13 cellular contexts compared by ENCODE assay signal in the genomic region with DNA sequence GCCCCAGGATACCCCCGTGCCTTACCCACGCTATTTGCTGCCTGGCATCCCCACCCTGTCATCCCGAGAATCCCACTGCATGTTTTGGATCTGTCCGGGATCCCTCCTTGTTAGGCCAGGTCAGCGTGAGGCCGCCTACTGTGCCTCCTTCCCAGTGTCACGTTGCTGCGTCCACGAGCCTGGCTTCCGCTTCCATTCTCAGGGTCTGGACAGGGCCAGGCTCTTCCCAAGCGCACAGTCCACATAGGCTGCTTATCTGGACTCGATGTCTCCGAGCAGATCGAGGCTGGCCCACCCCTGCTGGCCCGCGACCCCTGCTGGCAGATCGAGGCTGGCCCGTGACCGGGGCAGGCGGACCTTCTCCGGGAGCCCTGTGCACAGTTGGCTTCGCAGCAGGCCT. TPM values are rescaled to one million over a fixed set of nuclear protein-coding genes. Genes with fewer than 3 reads are reported as not detected.
DNase-seq lines count a peak whose midpoint lies in the region; ATAC-seq and TF ChIP-seq lines count a peak whose summit lies in the region.
"Had no signal": no experiment of that assay in that cellular context is flagged by ENCODE, and none has a peak within 500 bp of the region (broad histone marks: within the 10 kb centered on the region; RNA-seq: fewer than 3 reads in every experiment).

No MANE protein-coding gene starts in this region.

- TF ChIP-seq CTCF in brain (conservative IDR thresholded peaks at IDR 0.05) (no peak), osteocyte (IDR thresholded peaks at IDR 0.05) (no peak), Caco-2 (IDR thresholded peaks at IDR 0.05; ENCODE audit: insufficient read depth in 1 of 2, low read depth in 1 of 2, low read length in 1 of 2, severe bottlenecking in 1 of 2, unreplicated experiment in 1 of 2) (no peak)

- H3K4me3 ChIP-seq in H7 (ENCODE audit: insufficient read depth, low read depth, low read length) (no peak overlapping the region), Caco-2 (ENCODE audit: low read depth, low read length) (no peak overlapping the region)
- H3K4me3 ChIP-seq: K562 had no signal

- peak; percentile 83 for DNase-seq in H7
- peak; percentile 75 for DNase-seq in islet precursor cell
- DNase-seq in posterior vena cava (ENCODE audit: low spot score) = peak; percentile 82
- no peak for DNase-seq in osteocyte (ENCODE audit: extremely low spot score, unreplicated experiment)
- DNase-seq in Caco-2 = no peak
- no peak for DNase-seq in kidney glomerular epithelial cell (lab: John Stamatoyannopoulos, UW)
- DNase-seq: COR-L47, NCI-H146, NCI-H2107 had no signal

- H3K9me3 Mint-ChIP-seq in brain (peaks cover 4 to 30% (median 10%) of the 10 kb centered on the region in 5 experiments), osteocyte (ENCODE audit: unreplicated experiment) (no peaks in the 10 kb centered on the region), Caco-2 (ENCODE audit: unreplicated experiment) (no peaks in the 10 kb centered on the region)

- H3K4me3 Mint-ChIP-seq in brain = no peak overlapping the region
- H3K4me3 Mint-ChIP-seq in osteocyte (ENCODE audit: unreplicated experiment) = no peak overlapping the region
- no peak overlapping the region for H3K4me3 Mint-ChIP-seq in Caco-2 (ENCODE audit: unreplicated experiment)
- H3K4me3 Mint-ChIP-seq: CD14-positive monocyte had no signal

- H3K27me3 ChIP-seq in H7 (ENCODE audit: control insufficient read depth, insufficient read depth, low read length) (peaks cover 23% of the 10 kb centered on the region; the same call in 1 of the 2 replicates), Caco-2 (replicated peaks; ENCODE audit: control insufficient read depth, insufficient read depth, low read length) (no peaks in the 10 kb centered on the region)

- no TSS peak for BruUV-seq in Caco-2 (replicated peaks; lab: Mats Ljungman, UMichigan)

- H3K36me3 ChIP-seq in H7 (replicated peaks; ENCODE audit: control insufficient read depth, insufficient read depth, low read length) (no peaks in the 10 kb centered on the region), Caco-2 (ENCODE audit: control insufficient read depth, insufficient read depth, low read length) (peaks cover 1% of the 10 kb centered on the region; the same call in 1 of the 2 replicates)

- H3K4me1 ChIP-seq in Caco-2 = peaks cover 11% of the 10 kb centered on the region

- peaks cover 50% of the 10 kb centered on the region for H3K36me3 Mint-ChIP-seq in brain
- peaks cover 12% of the 10 kb centered on the region for H3K36me3 Mint-ChIP-seq in osteocyte (ENCODE audit: unreplicated experiment)
- peaks cover 28% of the 10 kb centered on the region for H3K36me3 Mint-ChIP-seq in Caco-2 (ENCODE audit: insufficient read depth, unreplicated experiment)

- H3K27me3 Mint-ChIP-seq in brain (no peaks in the 10 kb centered on the region), osteocyte (ENCODE audit: unreplicated experiment) (no peaks in the 10 kb centered on the region), Caco-2 (ENCODE audit: insufficient read depth, unreplicated experiment) (no peaks in the 10 kb centered on the region)

- H3K27ac Mint-ChIP-seq in brain = peak overlapping the region in 4 of 5 experiments; percentile 53 to 82 (median 77)
- no peak overlapping the region for H3K27ac Mint-ChIP-seq in osteocyte (ENCODE audit: unreplicated experiment)
- no peak overlapping the region for H3K27ac Mint-ChIP-seq in Caco-2 (ENCODE audit: unreplicated experiment)

- H3K9me3 ChIP-seq in Caco-2 = no peaks in the 10 kb centered on the region

- POLR2A ChIA-PET in Caco-2 (lab: Charles Lee) = no interaction called here

- CTCF ChIA-PET in Caco-2 (lab: Charles Lee) = no interaction called here

- no peak for ATAC-seq in GM19452 (IDR thresholded peaks at IDR 0.05; ENCODE audit: unreplicated experiment)
- ATAC-seq: K562 had no signal

- intact Hi-C loops in posterior vena cava (cut with DNase I) (no loop called here), Caco-2 (cut with micrococcal nuclease; ENCODE audit: unreplicated experiment) (no loop called here)

- H3K4me1 Mint-ChIP-seq in brain = peaks cover 72% of the 10 kb centered on the region
- peaks cover 69% of the 10 kb centered on the region for H3K4me1 Mint-ChIP-seq in osteocyte (ENCODE audit: unreplicated experiment)
- H3K4me1 Mint-ChIP-seq in Caco-2 (ENCODE audit: low read depth, unreplicated experiment) = peaks cover 5% of the 10 kb centered on the region

RNA-seq across cellular contexts. Expression of a gene that starts 27.1 kb away (rescaled TPM):
- 20.4 and 23.1 TPM in 2 replicates for total RNA-seq in H7 (2014; rRNA removed; shearing (Covaris generic))
- polyA plus RNA-seq in brain (ENCODE audit: insufficient read depth, low read depth, low replicate concordance) = 8.0 TPM
- 10 to 100 TPM; 30.5 to 32.3 TPM for total RNA-seq in posterior vena cava
- total RNA-seq in osteocyte = 56.2 and 63.1 TPM in 2 replicates
- 50.8 and 51.2 TPM in 2 replicates for total RNA-seq in Caco-2 (2022)

Comparison
In these comparisons a context has a peak if more than half of its experiments do, and no peak if none do; other contexts are left out.
1. DNase-seq: peak in H7 (single experiment), islet precursor cell (single experiment) and posterior vena cava (single experiment); none in osteocyte (single experiment), Caco-2 (0 of 2) and kidney glomerular epithelial cell (single experiment).
2. H3K27ac Mint-ChIP-seq: peak in brain (4 of 5); none in osteocyte (single experiment) and Caco-2 (single experiment).